In the genomic region with DNA sequence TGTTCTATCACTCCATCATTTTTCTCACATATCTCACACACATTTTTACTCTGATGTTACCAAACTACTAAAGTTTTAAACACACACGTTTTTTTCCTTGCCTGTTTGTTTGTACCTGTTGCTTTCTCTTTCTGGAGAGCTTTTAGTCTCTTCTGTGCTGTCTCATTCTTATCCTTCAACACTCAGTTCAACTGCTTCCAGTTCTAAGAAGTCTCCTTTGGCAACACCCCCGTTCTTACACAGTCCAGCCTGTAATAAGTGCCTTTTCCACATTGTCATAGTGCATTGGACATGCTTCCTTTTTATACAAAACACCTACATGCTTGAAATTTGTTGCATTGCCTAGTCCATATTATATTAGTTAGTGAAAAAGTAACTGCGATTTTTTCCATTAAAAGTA, we compare ENCODE assay signal across 18 cellular contexts.
A peak's percentile ranks its signal among the peaks of the same experiment; 100 is the strongest.
DNase-seq lines count a peak whose midpoint lies in the region; ATAC-seq, FAIRE-seq and TF ChIP-seq lines count a peak whose summit lies in the region.
"Had no signal": no experiment of that assay in that cellular context is flagged by ENCODE, and none has a peak within 500 bp of the region (broad histone marks: within the 10 kb centered on the region; RNA-seq: fewer than 3 reads in every experiment).

No MANE protein-coding gene starts in this region.

- H3K9me2 ChIP-seq in SU-DHL-6 (replicated peaks; ENCODE audit: insufficient read depth, low read length), result no peaks in the 10 kb centered on the region

- H3F3A ChIP-seq in SU-DHL-6 (ENCODE audit: insufficient read depth), result no peaks in the 10 kb centered on the region

- no peak overlapping the region for H3K4me2 ChIP-seq in SU-DHL-6 (ENCODE audit: low read depth, low read length, poor library complexity, severe bottlenecking)
- no peak overlapping the region for H3K4me2 ChIP-seq in endothelial cell of umbilical vein (ENCODE audit: insufficient read depth, low read length)

- POLR2A ChIA-PET in endothelial cell of umbilical vein (lab: Charles Lee), result no interaction called here

- H3K4me3 ChIP-seq in SU-DHL-6 (ENCODE audit: insufficient read depth, low read length, poor library complexity, severe bottlenecking) (no peak overlapping the region), endothelial cell of umbilical vein (replicated peaks in 1 of 3; ENCODE audit: insufficient read depth in 1 of 3, low read depth in 1 of 3, low read length in 3 of 3) (no peak overlapping the region)

- ATAC-seq in GM21825 (IDR thresholded peaks at IDR 0.05; ENCODE audit: unreplicated experiment) (no peak), GM19463 (IDR thresholded peaks at IDR 0.05; ENCODE audit: unreplicated experiment) (no peak)
- ATAC-seq: CD8-positive, alpha-beta T cell had no signal

- TF ChIP-seq CTCF in SU-DHL-6 (IDR thresholded peaks at IDR 0.05; ENCODE audit: insufficient read depth, low read length, poor library complexity, severe bottlenecking), result no peak
- TF ChIP-seq CTCF in endothelial cell of umbilical vein (IDR thresholded peaks at IDR 0.05; ENCODE audit: extremely low read depth in 1 of 2, insufficient read depth in 1 of 2, low read depth in 1 of 2, low read length in 2 of 2), result no peak

- no peak for TF ChIP-seq POLR2A in endothelial cell of umbilical vein (IDR thresholded peaks at IDR 0.05; ENCODE audit: low read depth, low read length)

- H3K9me1 ChIP-seq in endothelial cell of umbilical vein (replicated peaks; ENCODE audit: control insufficient read depth, extremely low read depth, insufficient read depth, low read length), result no peaks in the 10 kb centered on the region

- intact Hi-C loops in endothelial cell of umbilical vein (cut with micrococcal nuclease), result no loop called here

- BruUV-seq in endothelial cell of umbilical vein (replicated peaks; lab: Mats Ljungman, UMichigan), result no TSS peak

- CTCF ChIA-PET in endothelial cell of umbilical vein (lab: Charles Lee), result no interaction called here

- peak; percentile 33 for FAIRE-seq in endothelial cell of umbilical vein (lab: Jason Lieb, UNC)
- FAIRE-seq: G401.6, GM12892 had no signal

- DNase-seq in DMS53 (lab: John Stamatoyannopoulos, UW) (peak; percentile 7), DMS53 treated with DMSO at 0.1 percent for 48 hours (lab: John Stamatoyannopoulos, UW; ENCODE audit: unreplicated experiment) (no peak), endothelial cell of umbilical vein (ENCODE audit: low read depth, low spot score) (no peak), GF-D8 (lab: John Stamatoyannopoulos, UW) (no peak)
- DNase-seq: Caco-2; CD8-positive, alpha-beta T cell; DMS79; EL; GOT3; H9; IMR-90; KG1 had no signal

- H3K27ac ChIP-seq in SU-DHL-6 (ENCODE audit: low read depth, low read length) (no peak overlapping the region), endothelial cell of umbilical vein (ENCODE audit: insufficient read depth, low read depth, low read length) (no peak overlapping the region)
- H3K27ac ChIP-seq: 22Rv1 had no signal

- H2AFZ ChIP-seq in SU-DHL-6 (ENCODE audit: low read depth, low read length, severe bottlenecking) (peak overlapping the region; percentile 94), endothelial cell of umbilical vein (ENCODE audit: low read depth, low read length) (no peak overlapping the region)

- H3K9ac ChIP-seq in SU-DHL-6 (ENCODE audit: low read length), result no peak overlapping the region
- H3K9ac ChIP-seq in endothelial cell of umbilical vein (replicated peaks; ENCODE audit: extremely low read depth, insufficient read depth, low read length), result no peak overlapping the region

- H3K36me3 ChIP-seq in SU-DHL-6 (ENCODE audit: low read length) (no peaks in the 10 kb centered on the region), endothelial cell of umbilical vein (ENCODE audit: control insufficient read depth in 2 of 2, extremely low read depth in 1 of 2, insufficient read depth in 2 of 2, low read length in 2 of 2) (no peaks in the 10 kb centered on the region)

- H4K20me1 ChIP-seq in SU-DHL-6 (ENCODE audit: low read depth, low read length) (no peaks in the 10 kb centered on the region), endothelial cell of umbilical vein (replicated peaks; ENCODE audit: control insufficient read depth, extremely low read depth, insufficient read depth, low read length) (no peaks in the 10 kb centered on the region)

- H3K27me3 ChIP-seq in SU-DHL-6 (ENCODE audit: low read length), result no peaks in the 10 kb centered on the region
- H3K27me3 ChIP-seq in endothelial cell of umbilical vein (ENCODE audit: control insufficient read depth in 2 of 2, insufficient read depth in 2 of 2, low read length in 2 of 2), result no peaks in the 10 kb centered on the region

- no peaks in the 10 kb centered on the region for H3K4me1 ChIP-seq in endothelial cell of umbilical vein (ENCODE audit: control insufficient read depth, extremely low read depth, insufficient read depth, low read length)
- H3K4me1 ChIP-seq: Caco-2 had no signal

- H3K79me2 ChIP-seq in SU-DHL-6 (ENCODE audit: insufficient read depth, low read length) (no peaks in the 10 kb centered on the region), endothelial cell of umbilical vein (ENCODE audit: control insufficient read depth, insufficient read depth, low read length) (no peaks in the 10 kb centered on the region)

- dilution Hi-C loops in endothelial cell of umbilical vein (cut with MboI; ENCODE audit: extremely low pct_ligation_motif_present, low sequenced_read_pairs), result no loop called here

- H3K9me3 ChIP-seq in SU-DHL-6 (ENCODE audit: insufficient read depth, low read length) (no peaks in the 10 kb centered on the region), endothelial cell of umbilical vein (replicated peaks; ENCODE audit: control insufficient read depth, insufficient read depth, low read length) (no peaks in the 10 kb centered on the region)
- H3K9me3 ChIP-seq: Caco-2 had no signal

TF ChIP-seq in endothelial cell of umbilical vein, 7 proteins besides CTCF, POLR2A, EP300 and RAD21:
- TF ChIP-seq JUN (IDR thresholded peaks at IDR 0.05; ENCODE audit: borderline replicate concordance, insufficient read depth, insufficient read length, low read depth), result no peak
- no peak for TF ChIP-seq EZH2 (IDR thresholded peaks at IDR 0.05; ENCODE audit: borderline replicate concordance, low read depth, low read length, severe bottlenecking)
- no peak for TF ChIP-seq MYC (IDR thresholded peaks at IDR 0.05; ENCODE audit: low read depth, low read length)
- TF ChIP-seq, protein P1, sequence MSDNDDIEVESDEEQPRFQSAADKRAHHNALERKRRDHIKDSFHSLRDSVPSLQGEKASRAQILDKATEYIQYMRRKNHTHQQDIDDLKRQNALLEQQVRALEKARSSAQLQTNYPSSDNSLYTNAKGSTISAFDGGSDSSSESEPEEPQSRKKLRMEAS (IDR thresholded peaks at IDR 0.05; ENCODE audit: insufficient read depth, insufficient read length), result no peak
- no peak for TF ChIP-seq GATA2 (IDR thresholded peaks at IDR 0.05; ENCODE audit: insufficient read depth, insufficient read length, low read depth, low read length)
- TF ChIP-seq POLR2AphosphoS5 (IDR thresholded peaks at IDR 0.05; ENCODE audit: insufficient read depth, low read depth, low read length), result no peak
- TF ChIP-seq FOS (IDR thresholded peaks at IDR 0.05; ENCODE audit: borderline replicate concordance, insufficient read depth, low read length), result no peak
